In genomic region chr20:50304883-50305635, GRCh38 we compare ENCODE assay signal across 10 cellular contexts.
DNase-seq lines count a peak whose midpoint lies in the region; ATAC-seq and TF ChIP-seq lines count a peak whose summit lies in the region.
"Had no signal": no experiment of that assay in that cellular context is flagged by ENCODE, and none has a peak within 500 bp of the region (broad histone marks: within the 10 kb centered on the region; RNA-seq: fewer than 3 reads in every experiment).

No MANE protein-coding gene starts in this region.

- H3K4me3 ChIP-seq in GM23338 (no peak overlapping the region), choroid plexus epithelial cell (ENCODE audit: low read depth, low read length) (no peak overlapping the region), left lung (no peak overlapping the region)

- H3K36me3 Mint-ChIP-seq in GM23338 (ENCODE audit: low read depth) = no peaks in the 10 kb centered on the region
- H3K36me3 Mint-ChIP-seq in stimulated activated effector memory CD8-positive, alpha-beta T cell treated with anti-CD3 and anti-CD28 coated beads, Interleukin-12 subunit alpha, Interleukin-12 subunit beta, amount 100 ng/mL, for 72 hours = no peaks in the 10 kb centered on the region

- no peaks in the 10 kb centered on the region for H3K9me2 ChIP-seq in GM23338 (ENCODE audit: insufficient read depth)

- H3K36me3 ChIP-seq in GM23338 (ENCODE audit: insufficient read depth) (no peaks in the 10 kb centered on the region), left lung (no peaks in the 10 kb centered on the region)

- no peak overlapping the region for H3K4me3 Mint-ChIP-seq in GM23338
- no peak overlapping the region for H3K4me3 Mint-ChIP-seq in stimulated activated effector memory CD8-positive, alpha-beta T cell treated with anti-CD3 and anti-CD28 coated beads, Interleukin-12 subunit alpha, Interleukin-12 subunit beta, amount 100 ng/mL, for 72 hours

- DNase-seq in GM23338 (ENCODE audit: low spot score) (no peak), choroid plexus epithelial cell (ENCODE audit: low read depth) (peak; percentile 94), left lung (peak; percentile 79), RPMI8226 (no peak)
- no peak for DNase-seq in stimulated activated effector memory CD8-positive, alpha-beta T cell treated with anti-CD3 and anti-CD28 coated beads, Interleukin-12 subunit alpha, Interleukin-12 subunit beta, amount 100 ng/mL, for 72 hours (ENCODE audit: low spot score in 2 of 2)
- DNase-seq in activated CD4-positive, alpha-beta T cell treated with anti-CD3 and anti-CD28 coated beads for 4 hours = no peak
- no peak for DNase-seq in stimulated activated CD4-positive, alpha-beta T cell treated with anti-CD3 and anti-CD28 coated beads, Interleukin-4, amount 100 ng/mL, for 24 hours
- DNase-seq: activated CD8-positive, alpha-beta memory T cell treated with anti-CD3 and anti-CD28 coated beads, Interleukin-2, amount 50 U/mL, for 48 hours; stimulated activated CD4-positive, alpha-beta T cell treated with anti-CD3 and anti-CD28 coated beads, Interleukin-4, amount 100 ng/mL, for 4 hours had no signal

- no peaks in the 10 kb centered on the region for H3K79me2 ChIP-seq in GM23338 (replicated peaks; ENCODE audit: insufficient read depth)

- H3K27me3 Mint-ChIP-seq in GM23338 (ENCODE audit: insufficient read depth, low read depth, poor library complexity) = peaks cover 8% of the 10 kb centered on the region

- intact Hi-C loops in left lung (cut with DNase I) = no loop called here

- H3K27me3 ChIP-seq in GM23338 (ENCODE audit: insufficient read depth) (no peaks in the 10 kb centered on the region), left lung (no peaks in the 10 kb centered on the region)

- TF ChIP-seq CTCF in GM23338 (conservative IDR thresholded peaks at IDR 0.05; ENCODE audit: low read depth in 2 of 2) (no peak), choroid plexus epithelial cell (conservative IDR thresholded peaks at IDR 0.05; ENCODE audit: low read depth, low read length) (no peak), left lung (IDR thresholded peaks at IDR 0.05) (no peak)

- no peaks in the 10 kb centered on the region for H3F3A ChIP-seq in GM23338 (replicated peaks; ENCODE audit: low read depth)

- no peak overlapping the region for H3K27ac Mint-ChIP-seq in GM23338
- H3K27ac Mint-ChIP-seq in stimulated activated effector memory CD8-positive, alpha-beta T cell treated with anti-CD3 and anti-CD28 coated beads, Interleukin-12 subunit alpha, Interleukin-12 subunit beta, amount 100 ng/mL, for 72 hours = no peak overlapping the region

- H4K20me1 ChIP-seq in GM23338 (replicated peaks; ENCODE audit: insufficient read depth) = no peaks in the 10 kb centered on the region

- H3K4me1 Mint-ChIP-seq in GM23338 = peaks cover 27% of the 10 kb centered on the region
- peaks cover under 1% of the 10 kb centered on the region for H3K4me1 Mint-ChIP-seq in stimulated activated effector memory CD8-positive, alpha-beta T cell treated with anti-CD3 and anti-CD28 coated beads, Interleukin-12 subunit alpha, Interleukin-12 subunit beta, amount 100 ng/mL, for 72 hours

- H3K4me1 ChIP-seq in GM23338 (ENCODE audit: insufficient read depth) (peaks cover 11% of the 10 kb centered on the region; the same call in 1 of the 2 replicates), left lung (peaks cover 45 to 73% of the 10 kb centered on the region in 2 donors)

- H2AFZ ChIP-seq in GM23338 = no peak overlapping the region

- no peaks in the 10 kb centered on the region for H3K9me3 ChIP-seq in left lung

- ATAC-seq in GM23338 (peak; percentile 10; the same call in 2 of the 3 replicates), left lung (peak; percentile 51), GM21619 (IDR thresholded peaks at IDR 0.05; ENCODE audit: unreplicated experiment) (no peak)
- ATAC-seq in stimulated activated effector memory CD8-positive, alpha-beta T cell treated with anti-CD3 and anti-CD28 coated beads, Interleukin-12 subunit alpha, Interleukin-12 subunit beta, amount 100 ng/mL, for 72 hours = peak; percentile 23

- H3K27ac ChIP-seq in GM23338 (ENCODE audit: low read depth) (no peak overlapping the region), left lung (peak overlapping the region; percentile 82 to 86)

- no peaks in the 10 kb centered on the region for H3K9me3 Mint-ChIP-seq in GM23338
- no peaks in the 10 kb centered on the region for H3K9me3 Mint-ChIP-seq in stimulated activated effector memory CD8-positive, alpha-beta T cell treated with anti-CD3 and anti-CD28 coated beads, Interleukin-12 subunit alpha, Interleukin-12 subunit beta, amount 100 ng/mL, for 72 hours

- H3K4me2 ChIP-seq in GM23338 = no peak overlapping the region

TF ChIP-seq in GM23338, 12 proteins besides CTCF, POLR2A, EP300 and RAD21:
- no peak for TF ChIP-seq STAT1 (IDR thresholded peaks at IDR 0.05; ENCODE audit: unreplicated experiment)
- TF ChIP-seq CREB1 (CRISPR knock-in tag; IDR thresholded peaks at IDR 0.05; ENCODE audit: low read depth) = no peak
- TF ChIP-seq REST (IDR thresholded peaks at IDR 0.05; ENCODE audit: unreplicated experiment) = no peak
- TF ChIP-seq JUNB (IDR thresholded peaks at IDR 0.05; ENCODE audit: unreplicated experiment) = no peak
- no peak for TF ChIP-seq ZNF331 (CRISPR knock-in tag; IDR thresholded peaks at IDR 0.05; ENCODE audit: low read depth)
- no peak for TF ChIP-seq ZNF114 (CRISPR knock-in tag; IDR thresholded peaks at IDR 0.05)
- TF ChIP-seq POLR2AphosphoS5 (IDR thresholded peaks at IDR 0.05; ENCODE audit: low read depth) = no peak
- no peak for TF ChIP-seq NANOG (IDR thresholded peaks at IDR 0.05; ENCODE audit: borderline replicate concordance)
TF ChIP-seq in GM23338: peak in this region for 0.

Comparison
In these comparisons a context has a peak if more than half of its experiments do, and no peak if none do; other contexts are left out.
1. DNase-seq: peak in choroid plexus epithelial cell (single experiment) and left lung (2 of 2); none in GM23338 (single experiment), stimulated activated effector memory CD8-positive, alpha-beta T cell treated with anti-CD3 and anti-CD28 coated beads, Interleukin-12 subunit alpha, Interleukin-12 subunit beta, amount 100 ng/mL, for 72 hours (0 of 2), activated CD4-positive, alpha-beta T cell treated with anti-CD3 and anti-CD28 coated beads for 4 hours (0 of 2), stimulated activated CD4-positive, alpha-beta T cell treated with anti-CD3 and anti-CD28 coated beads, Interleukin-4, amount 100 ng/mL, for 24 hours (single experiment) and RPMI8226 (single experiment).